In genomic region chr12:124764870-124765570, GRCh38 we compare ENCODE assay signal across 12 cellular contexts.
DNase-seq lines count a peak whose midpoint lies in the region; ATAC-seq, FAIRE-seq and TF ChIP-seq lines count a peak whose summit lies in the region.
"Had no signal": no experiment of that assay in that cellular context is flagged by ENCODE, and none has a peak within 500 bp of the region (broad histone marks: within the 10 kb centered on the region; RNA-seq: fewer than 3 reads in every experiment).

No MANE protein-coding gene starts in this region.

- H3K27ac ChIP-seq in ACC112 (ENCODE audit: low read depth, low read length), result peak overlapping the region; percentile 70
- no peak overlapping the region for H3K27ac ChIP-seq in CD8-positive, alpha-beta memory T cell (ENCODE audit: low read depth, low read length)

- DNase-seq in NCI-H226 (peak; percentile 58), epithelial cell of proximal tubule (ENCODE audit: low read depth) (peak; percentile 80), mucosa of gallbladder (ENCODE audit: low spot score) (peak; percentile 51), GM19239 (ENCODE audit: insufficient read length, low spot score) (no peak), SKM-1 (lab: John Stamatoyannopoulos, UW; ENCODE audit: unreplicated experiment) (no peak)
- no peak for DNase-seq in CD8-positive, alpha-beta memory T cell
- DNase-seq: NCI-H1436 had no signal

- H3K27me3 ChIP-seq in ACC112 (ENCODE audit: insufficient read depth, low read length), result no peaks in the 10 kb centered on the region
- no peaks in the 10 kb centered on the region for H3K27me3 ChIP-seq in CD8-positive, alpha-beta memory T cell (ENCODE audit: insufficient read depth, low read length, poor library complexity, severe bottlenecking)
- H3K27me3 ChIP-seq: BE2C had no signal

- H3K36me3 Mint-ChIP-seq in CD8-positive, alpha-beta memory T cell, result peaks cover 0 to 16% (median 2%) of the 10 kb centered on the region in 3 donors

- ATAC-seq in GM18505 (IDR thresholded peaks at IDR 0.05; ENCODE audit: unreplicated experiment), result no peak

- H3K4me3 ChIP-seq in ACC112 (ENCODE audit: low read depth, low read length) (no peak overlapping the region), epithelial cell of proximal tubule (ENCODE audit: low read depth, low read length) (no peak overlapping the region)
- no peak overlapping the region for H3K4me3 ChIP-seq in CD8-positive, alpha-beta memory T cell (ENCODE audit: low read length)

- peak overlapping the region in 1 of 7 donors; percentile 28 for H3K4me3 Mint-ChIP-seq in CD8-positive, alpha-beta memory T cell
- H3K4me3 Mint-ChIP-seq: T-helper 1 cell treated with Interleukin-12 subunit alpha and Interleukin-12 subunit beta and Interleukin-4 antibody, amounts not matched to agents 30 μg/mL and 1 μg/mL, for 36 hours had no signal

- no peak for TF ChIP-seq POLR2A in GM18505 (IDR thresholded peaks at IDR 0.05; ENCODE audit: borderline replicate concordance, extremely low read depth, insufficient read depth, insufficient read length)

- no peak for TF ChIP-seq CTCF in epithelial cell of proximal tubule (conservative IDR thresholded peaks at IDR 0.05; ENCODE audit: low read depth, low read length)

- H3K36me3 ChIP-seq in ACC112 (ENCODE audit: insufficient read depth, low read length), result no peaks in the 10 kb centered on the region
- no peaks in the 10 kb centered on the region for H3K36me3 ChIP-seq in CD8-positive, alpha-beta memory T cell (ENCODE audit: insufficient read depth, low read length)
- H3K36me3 ChIP-seq: BE2C had no signal

- no peak for FAIRE-seq in GM19239 (lab: Jason Lieb, UNC)
- FAIRE-seq: islet of Langerhans had no signal

- no peak overlapping the region for H2AFZ ChIP-seq in ACC112 (ENCODE audit: low read length, unreplicated experiment)

- peaks cover 3 to 12% of the 10 kb centered on the region in 2 donors for H3K27me3 Mint-ChIP-seq in CD8-positive, alpha-beta memory T cell

- CTCF ChIA-PET in CD8-positive, alpha-beta memory T cell (lab: Charles Lee), result interaction anchor here (1.0 to 4.6 kb wide), 5 partner anchors 9 to 728 kb away, joined by 3 to 28 read pairs (median 7); no protein-coding TSS in a partner anchor

- H3K4me1 Mint-ChIP-seq in CD8-positive, alpha-beta memory T cell, result peaks cover 16 to 33% (median 22%) of the 10 kb centered on the region in 3 donors

- POLR2A ChIA-PET in CD8-positive, alpha-beta memory T cell (lab: Charles Lee), result interaction anchor here (0.6 kb wide), 1 partner anchor 9 kb away, joined by 3 read pairs; no protein-coding TSS in a partner anchor

- peaks cover 3 to 17% (median 13%) of the 10 kb centered on the region in 5 donors for H3K9me3 Mint-ChIP-seq in CD8-positive, alpha-beta memory T cell

- peaks cover 9% of the 10 kb centered on the region for H3K4me1 ChIP-seq in ACC112 (ENCODE audit: control insufficient read depth, insufficient read depth, low read length, unreplicated experiment)
- peaks cover 4% of the 10 kb centered on the region for H3K4me1 ChIP-seq in CD8-positive, alpha-beta memory T cell (ENCODE audit: insufficient read depth, low read length)

- no peaks in the 10 kb centered on the region for H3K79me2 ChIP-seq in ACC112 (ENCODE audit: control insufficient read depth, insufficient read depth, low read length, unreplicated experiment)

- H3K27ac Mint-ChIP-seq in CD8-positive, alpha-beta memory T cell, result no peak overlapping the region
- H3K27ac Mint-ChIP-seq: T-helper 1 cell treated with Interleukin-12 subunit alpha and Interleukin-12 subunit beta and Interleukin-4 antibody, amounts not matched to agents 30 μg/mL and 1 μg/mL, for 36 hours had no signal

- H3K9me3 ChIP-seq in CD8-positive, alpha-beta memory T cell (ENCODE audit: low read length), result peaks cover 7% of the 10 kb centered on the region

Comparison
In these comparisons a context has a peak if more than half of its experiments do, and no peak if none do; other contexts are left out.
1. DNase-seq: peak in NCI-H226 (single experiment), epithelial cell of proximal tubule (single experiment) and mucosa of gallbladder (single experiment); none in CD8-positive, alpha-beta memory T cell (0 of 5), GM19239 (single experiment) and SKM-1 (single experiment).